Comparison of ENCODE assay signal across 8 cellular contexts in the genomic region with DNA sequence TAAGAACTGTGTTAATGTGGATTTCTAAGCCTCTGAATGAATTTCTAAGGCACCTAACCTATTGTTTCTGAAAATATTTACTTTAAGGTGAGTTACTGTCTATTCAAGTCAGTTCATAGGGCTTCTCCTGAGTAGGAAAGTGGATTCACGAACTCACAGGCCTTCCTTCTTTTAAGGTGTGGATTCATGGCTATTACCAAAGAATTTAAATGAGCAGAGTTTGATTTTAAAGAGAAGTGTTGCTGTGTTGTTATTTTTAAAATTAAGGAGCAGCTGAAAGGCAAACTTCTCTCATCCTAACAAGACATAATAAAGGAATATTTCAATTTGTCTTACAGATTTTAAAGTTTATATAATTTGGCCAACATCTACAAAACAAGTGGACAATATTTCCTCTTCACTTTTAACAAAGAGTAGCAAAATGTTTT. TPM values are rescaled to one million over a fixed set of nuclear protein-coding genes. Genes with fewer than 3 reads are reported as not detected.
DNase-seq lines count a peak whose midpoint lies in the region; ATAC-seq and TF ChIP-seq lines count a peak whose summit lies in the region.

No MANE protein-coding gene starts in this region.

- no peak overlapping the region for H4K91ac ChIP-seq in trophoblast cell (ENCODE audit: low read depth, low read length)

- no peaks in the 10 kb centered on the region for H3K27me3 ChIP-seq in dorsolateral prefrontal cortex
- no peaks in the 10 kb centered on the region for H3K27me3 ChIP-seq in trophoblast cell (ENCODE audit: insufficient read depth, low read length)

- DNase-seq in dorsolateral prefrontal cortex (no peak), trophoblast cell (no peak), NCI-H345 (lab: John Stamatoyannopoulos, UW) (no peak), NCI-H1092 treated with DMSO at 0.1 percent for 48 hours (lab: John Stamatoyannopoulos, UW) (no peak), NOMO-1 treated with dmso at 0.1 percent for 144 hours (lab: John Stamatoyannopoulos, UW; ENCODE audit: unreplicated experiment) (no peak), NCI-H128 (lab: John Stamatoyannopoulos, UW; ENCODE audit: unreplicated experiment) (no peak)

- no peak overlapping the region for H3K4ac ChIP-seq in trophoblast cell (ENCODE audit: low read depth, low read length)

- no peak overlapping the region for H3K18ac ChIP-seq in trophoblast cell (ENCODE audit: low read length)

- no peak overlapping the region for H3K23ac ChIP-seq in trophoblast cell (ENCODE audit: low read length)

- H3K79me1 ChIP-seq in trophoblast cell (ENCODE audit: low read length), result peaks cover 11% of the 10 kb centered on the region

- peaks cover 0 to 4% of the 10 kb centered on the region in 2 experiments for H3K36me3 ChIP-seq in trophoblast cell (ENCODE audit: control insufficient read depth in 1 of 2, insufficient read depth in 2 of 2, low read length in 2 of 2)

- no peak overlapping the region for H2BK5ac ChIP-seq in trophoblast cell (ENCODE audit: low read depth, low read length, poor library complexity)

- ATAC-seq in GM19463 (IDR thresholded peaks at IDR 0.05; ENCODE audit: unreplicated experiment) (peak; percentile 20), HG03439 (IDR thresholded peaks at IDR 0.05; ENCODE audit: unreplicated experiment) (peak; percentile 35)

- H3K27ac ChIP-seq in dorsolateral prefrontal cortex, result peak overlapping the region; percentile 56 to 99 (median 93)
- H3K27ac ChIP-seq in trophoblast cell (ENCODE audit: low read depth, low read length), result peak overlapping the region; percentile 92

- intact Hi-C loops in dorsolateral prefrontal cortex (cut with DNase I), result loop anchor here in 1 of 2 donors (1.0 kb wide), 1 partner anchor 25 kb away; a partner anchor contains a TSS

- H3K4me3 ChIP-seq in dorsolateral prefrontal cortex, result peak overlapping the region; percentile 66 to 100 (median 95)
- H3K4me3 ChIP-seq in trophoblast cell (ENCODE audit: low read depth, low read length), result no peak overlapping the region

- no CpG with 5 or more reads among the region's 1 CpG for WGBS in trophoblast cell (ENCODE audit: extremely low coverage, insufficient coverage, insufficient read length)

- H3K9ac ChIP-seq in trophoblast cell (ENCODE audit: low read length), result no peak overlapping the region

- no peak overlapping the region for H3K14ac ChIP-seq in trophoblast cell (ENCODE audit: low read length)

- TF ChIP-seq CTCF in dorsolateral prefrontal cortex (IDR thresholded peaks at IDR 0.05 in 54 of 56, conservative IDR thresholded peaks at IDR 0.05 in 2 of 56; ENCODE audit: low read depth in 1 of 56, partially characterized antibody in 56 of 56), result peak in 2 of 56 donors; percentile 1 to 6

- no peak overlapping the region for H2BK12ac ChIP-seq in trophoblast cell (ENCODE audit: low read length)

- H4K8ac ChIP-seq in trophoblast cell (ENCODE audit: low read depth, low read length), result no peak overlapping the region

- H2BK120ac ChIP-seq in trophoblast cell (ENCODE audit: insufficient read depth, low read length, poor library complexity), result no peak overlapping the region

- no peak overlapping the region for H2AK5ac ChIP-seq in trophoblast cell (ENCODE audit: low read length)

- peak overlapping the region; percentile 62 for H3K4me2 ChIP-seq in trophoblast cell (ENCODE audit: low read length)

- peaks cover 14 to 23% of the 10 kb centered on the region in 2 experiments for H3K4me1 ChIP-seq in trophoblast cell (ENCODE audit: control insufficient read depth in 1 of 2, insufficient read depth in 2 of 2, low read length in 2 of 2)

- no peak overlapping the region for H2AFZ ChIP-seq in trophoblast cell (ENCODE audit: insufficient read depth, low read length, poor library complexity)

- peaks cover 5% of the 10 kb centered on the region for H3K9me3 ChIP-seq in trophoblast cell (ENCODE audit: insufficient read depth, low read depth, low read length)

- peaks cover 15% of the 10 kb centered on the region for H3K79me2 ChIP-seq in trophoblast cell (ENCODE audit: control insufficient read depth, insufficient read depth, low read length, poor library complexity)

- no peak overlapping the region for H4K12ac ChIP-seq in trophoblast cell (ENCODE audit: low read depth, low read length)

RNA-seq across cellular contexts. Expression of a gene that starts 0.4 kb away (rescaled TPM):
- 100 to 1,000 TPM in 113 of 120 experiments, 10 to 100 TPM in 7; 69.8 to 228 (median 162) TPM for total RNA-seq in dorsolateral prefrontal cortex
- 14.5 and 14.9 TPM in 2 replicates for polyA plus RNA-seq in trophoblast cell (2013)

RNA-seq across cellular contexts. Expression of a gene that starts 25.4 kb away (rescaled TPM):
- 100 to 1,000 TPM; 121 to 538 (median 358) TPM for total RNA-seq in dorsolateral prefrontal cortex
- 34.8 TPM in 2 replicates for polyA plus RNA-seq in trophoblast cell (2013)
